10 cellular contexts compared by ENCODE assay signal in genomic region chr19:45883586-45883880, GRCh38. TPM values are rescaled to one million over a fixed set of nuclear protein-coding genes. Genes with fewer than 3 reads are reported as not detected.
DNase-seq lines count a peak whose midpoint lies in the region; ATAC-seq and TF ChIP-seq lines count a peak whose summit lies in the region.
"Had no signal": no experiment of that assay in that cellular context is flagged by ENCODE, and none has a peak within 500 bp of the region (broad histone marks: within the 10 kb centered on the region; RNA-seq: fewer than 3 reads in every experiment).

No MANE protein-coding gene starts in this region.

- no peaks in the 10 kb centered on the region for H3K27me3 ChIP-seq in IMR-90 (ENCODE audit: control insufficient read depth, insufficient read depth, low read length)
- H3K27me3 ChIP-seq in ascending aorta = no peaks in the 10 kb centered on the region
- H3K27me3 ChIP-seq in mucosa of rectum (ENCODE audit: control insufficient read depth in 2 of 2, insufficient read depth in 2 of 2, low read length in 2 of 2) = no peaks in the 10 kb centered on the region

- H3K4ac ChIP-seq in IMR-90 (ENCODE audit: low read depth, low read length) = no peak overlapping the region

- H3K36me3 ChIP-seq in IMR-90 (ENCODE audit: control insufficient read depth, insufficient read depth, low read length) = peaks cover 7% of the 10 kb centered on the region; the same call in 1 of the 2 replicates
- peaks cover 7 to 9% of the 10 kb centered on the region in 2 donors for H3K36me3 ChIP-seq in ascending aorta
- H3K36me3 ChIP-seq in mucosa of rectum (ENCODE audit: control insufficient read depth in 2 of 2, insufficient read depth in 2 of 2, low read length in 2 of 2) = no peaks in the 10 kb centered on the region

- H2AK5ac ChIP-seq in IMR-90 (ENCODE audit: low read depth, low read length) = no peak overlapping the region

- H2BK120ac ChIP-seq in IMR-90 (ENCODE audit: low read depth, low read length) = no peak overlapping the region

- no peak overlapping the region for H4K8ac ChIP-seq in IMR-90 (ENCODE audit: low read depth in 2 of 2, low read length in 2 of 2)

- dilution Hi-C loops in IMR-90 (cut with HindIII; ENCODE audit: low sequenced_read_pairs, unreplicated experiment) = no loop called here

- ATAC-seq in IMR-90 (ENCODE audit: low read depth) (no peak), GM21619 (IDR thresholded peaks at IDR 0.05; ENCODE audit: unreplicated experiment) (no peak), HG02642 (IDR thresholded peaks at IDR 0.05; ENCODE audit: poor library complexity, unreplicated experiment) (no peak)

- H3K14ac ChIP-seq in IMR-90 (replicated peaks; ENCODE audit: low read depth, low read length) = no peak overlapping the region

- in situ Hi-C loops in IMR-90 (cut with MboI; ENCODE audit: low sequenced_read_pairs) = no loop called here

- no peak overlapping the region for H4K5ac ChIP-seq in IMR-90 (ENCODE audit: low read depth, low read length)

- no peak overlapping the region for H3K4me2 ChIP-seq in IMR-90 (ENCODE audit: low read depth, low read length)

- no peak for TF ChIP-seq CTCF in AG04449 (IDR thresholded peaks at IDR 0.05; ENCODE audit: insufficient read depth, low read length, missing control alignments)
- no peak for TF ChIP-seq CTCF in IMR-90 (conservative IDR thresholded peaks at IDR 0.05; ENCODE audit: low read depth, low read length)
- TF ChIP-seq CTCF in ascending aorta (IDR thresholded peaks at IDR 0.05) = peak in 1 of 3 experiments; percentile 13

- POLR2A ChIA-PET in AG04449 (lab: Yijun Ruan, JAX) = no interaction called here
- POLR2A ChIA-PET in IMR-90 (lab: Charles Lee; ENCODE audit: unreplicated experiment) = no interaction called here

- no peak overlapping the region for H2BK5ac ChIP-seq in IMR-90 (ENCODE audit: low read depth, low read length, poor library complexity, severe bottlenecking)

- H4K20me1 ChIP-seq in IMR-90 (ENCODE audit: insufficient read depth, low read length) = peaks cover 15% of the 10 kb centered on the region

- no peak for TF ChIP-seq POLR2A in IMR-90 (IDR thresholded peaks at IDR 0.05; ENCODE audit: low read depth, low read length)

- no peak for DNase-seq in AG04449 (ENCODE audit: low read depth, low spot score)
- no peak for DNase-seq in IMR-90
- DNase-seq in ascending aorta (ENCODE audit: low spot score in 2 of 2) = no peak
- DNase-seq in COLO829 (ENCODE audit: low spot score) = no peak
- no peak for DNase-seq in stimulated activated naive CD4-positive, alpha-beta T cell treated with Interleukin-2 at 50 U/mL for 16 hours (lab: John Stamatoyannopoulos, UW)

- H2BK20ac ChIP-seq in IMR-90 (ENCODE audit: low read depth, low read length) = no peak overlapping the region

- H2AK9ac ChIP-seq in IMR-90 (replicated peaks; ENCODE audit: low read depth, low read length, poor library complexity) = peak overlapping the region; percentile 46

- H3K56ac ChIP-seq in IMR-90 (ENCODE audit: extremely low read depth, insufficient read depth, low read length) = no peak overlapping the region

- 0 out of 2 replicates have a peak overlapping the region, but pooled peaks have one; percentile 29 for H3K9ac ChIP-seq in IMR-90 (ENCODE audit: low read depth, low read length)
- peak overlapping the region in 1 of 2 donors; percentile 28 for H3K9ac ChIP-seq in mucosa of rectum (ENCODE audit: low read depth in 1 of 2, low read length in 2 of 2)
- H3K9ac ChIP-seq: parathyroid adenoma had no signal

- no peak overlapping the region for H3K18ac ChIP-seq in IMR-90 (ENCODE audit: low read depth, low read length)

- no peak overlapping the region for H3K23ac ChIP-seq in IMR-90 (ENCODE audit: low read depth, low read length)

- H3K27ac ChIP-seq in IMR-90 (ENCODE audit: insufficient read depth, low read length) = no peak overlapping the region
- no peak overlapping the region for H3K27ac ChIP-seq in ascending aorta
- peak overlapping the region in 1 of 2 donors; percentile 34 for H3K27ac ChIP-seq in mucosa of rectum (ENCODE audit: low read depth in 2 of 2, low read length in 2 of 2)
- H3K27ac ChIP-seq: parathyroid adenoma had no signal

- CTCF ChIA-PET in AG04449 (lab: Yijun Ruan, JAX) (interaction anchor here (1.2 to 10.0 kb wide), 12 partner anchors 9 to 380 kb away, joined by 3 to 95 read pairs (median 7); partner anchors contain the start of genes FOXA3, MYPOP, RSPH6A and SIX5), IMR-90 (lab: Yijun Ruan, JAX) (no interaction called here)

- TF ChIP-seq RAD21 in IMR-90 (IDR thresholded peaks at IDR 0.05; ENCODE audit: low read length) = no peak

- no TSS peak for BruUV-seq in IMR-90 (replicated peaks; lab: Mats Ljungman, UMichigan)

- no peak overlapping the region for H2BK15ac ChIP-seq in IMR-90 (ENCODE audit: low read depth, low read length)

- intact Hi-C loops in IMR-90 (cut with micrococcal nuclease) (no loop called here), ascending aorta (cut with DNase I) (no loop called here)

- H2AFZ ChIP-seq in IMR-90 (replicated peaks; ENCODE audit: low read length, poor library complexity) = peak overlapping the region; percentile 66
- H2AFZ ChIP-seq: parathyroid adenoma had no signal

- peaks cover 10% of the 10 kb centered on the region for H3K4me1 ChIP-seq in IMR-90 (ENCODE audit: control insufficient read depth, insufficient read depth, low read length)
- H3K4me1 ChIP-seq in ascending aorta = peaks cover 22 to 37% of the 10 kb centered on the region in 2 donors
- peaks cover 43 to 53% of the 10 kb centered on the region in 2 donors for H3K4me1 ChIP-seq in mucosa of rectum (ENCODE audit: control insufficient read depth in 2 of 2, insufficient read depth in 2 of 2, low read length in 2 of 2)

- peaks cover 6% of the 10 kb centered on the region; the same call in 1 of the 2 replicates for H3K9me1 ChIP-seq in IMR-90 (ENCODE audit: insufficient read depth, low read length)

- H3K4me3 ChIP-seq in AG04449 (ENCODE audit: low read depth, low read length) (peak overlapping the region; percentile 29; the same call in 1 of the 2 replicates), IMR-90 (ENCODE audit: insufficient read depth, low read depth, low read length) (no peak overlapping the region), ascending aorta (peak overlapping the region; percentile 40 to 71), mucosa of rectum (ENCODE audit: low read length in 2 of 2) (peak overlapping the region; percentile 45 to 70)

- no peak overlapping the region for H4K91ac ChIP-seq in IMR-90 (ENCODE audit: insufficient read depth, low read depth, low read length)

- WGBS in IMR-90 (ENCODE audit: extremely low coverage in 2 of 2, insufficient read length in 1 of 2), 2 experiments = no CpG with 5 or more reads among the region's 5 CpGs

- H3K9me3 ChIP-seq in IMR-90 (ENCODE audit: control insufficient read depth, insufficient read depth, low read length) = no peaks in the 10 kb centered on the region
- no peaks in the 10 kb centered on the region for H3K9me3 ChIP-seq in ascending aorta
- no peaks in the 10 kb centered on the region for H3K9me3 ChIP-seq in mucosa of rectum (ENCODE audit: control insufficient read depth in 2 of 2, low read length in 2 of 2)

- peaks cover 8 to 30% of the 10 kb centered on the region in 2 experiments for H3K79me1 ChIP-seq in IMR-90 (ENCODE audit: low read depth in 1 of 2, low read length in 2 of 2)

TF ChIP-seq in IMR-90, 13 proteins besides CTCF, POLR2A, EP300 and RAD21:
- TF ChIP-seq CEBPB (IDR thresholded peaks at IDR 0.05; ENCODE audit: low read depth, low read length) (no peak), ELK1 (IDR thresholded peaks at IDR 0.05; ENCODE audit: borderline replicate concordance, low read depth, low read length) (no peak), MXI1 (IDR thresholded peaks at IDR 0.05; ENCODE audit: borderline replicate concordance, low read depth, low read length) (no peak), BHLHE40 (IDR thresholded peaks at IDR 0.05; ENCODE audit: low read depth, low read length) (no peak), CHD1 (IDR thresholded peaks at IDR 0.05; ENCODE audit: low read depth, low read length) (no peak), SMC3 (IDR thresholded peaks at IDR 0.05; ENCODE audit: low read depth, low read length) (no peak), RFX5 (IDR thresholded peaks at IDR 0.05; ENCODE audit: low read depth, low read length) (no peak), MAFK (IDR thresholded peaks at IDR 0.05; ENCODE audit: low read depth, low read length) (no peak)

RNA-seq across cellular contexts. Expression of gene IRF2BP1, which starts 2.4 kb away (rescaled TPM):
- total RNA-seq in IMR-90 (2012; rRNA removed) = 4.5 and 5.0 TPM in 2 replicates
- 8.5 and 11.6 TPM in 2 replicates for polyA plus RNA-seq in IMR-90 (2012; rRNA removed)
- polyA plus RNA-seq in IMR-90 (2012; cell fraction: cytosol; rRNA removed) = 9.6 and 15.7 TPM in 2 replicates
- 3.3 and 9.4 TPM in 2 replicates for polyA plus RNA-seq in IMR-90 (2012; cell fraction: nucleus; rRNA removed; ENCODE audit: low replicate concordance)
- total RNA-seq in ascending aorta = 45.7 TPM

RNA-seq across cellular contexts. Expression of gene MYPOP, which starts 18.9 kb away (rescaled TPM):
- total RNA-seq in IMR-90 (2012; rRNA removed) (0.28 and 0.36 TPM in 2 replicates), ascending aorta (1.6 TPM)
- polyA plus RNA-seq in IMR-90 (2012; rRNA removed) = 2.8 and 3.1 TPM in 2 replicates
- 3.4 and 5.0 TPM in 2 replicates for polyA plus RNA-seq in IMR-90 (2012; cell fraction: cytosol; rRNA removed)
- polyA plus RNA-seq in IMR-90 (2012; cell fraction: nucleus; rRNA removed; ENCODE audit: low replicate concordance) = 8.9 and 14.7 TPM in 2 replicates

RNA-seq across cellular contexts. Expression of gene FOXA3, which starts 19.4 kb away (rescaled TPM):
- total RNA-seq in IMR-90 (2012; rRNA removed) = not detected in 2 replicates
- polyA plus RNA-seq in IMR-90 (2012; rRNA removed) = not detected in 2 replicates
- polyA plus RNA-seq in IMR-90 (2012; cell fraction: cytosol; rRNA removed) = 0.01 TPM in 1 of 2 replicates, not detected in the other
- polyA plus RNA-seq in IMR-90 (2012; cell fraction: nucleus; rRNA removed; ENCODE audit: low replicate concordance) = not detected in 2 replicates
- not detected for total RNA-seq in ascending aorta
- total RNA-seq: cerebellum had no signal

RNA-seq across cellular contexts. Expression of gene SYMPK, which starts 20.6 kb away (rescaled TPM):
- total RNA-seq in IMR-90 (2012; rRNA removed) (33.6 and 35.3 TPM in 2 replicates), ascending aorta (103 TPM)
- polyA plus RNA-seq in IMR-90 (2012; rRNA removed) = 70.0 and 71.5 TPM in 2 replicates
- 32.0 and 52.6 TPM in 2 replicates for polyA plus RNA-seq in IMR-90 (2012; cell fraction: cytosol; rRNA removed)
- polyA plus RNA-seq in IMR-90 (2012; cell fraction: nucleus; rRNA removed; ENCODE audit: low replicate concordance) = 124 and 193 TPM in 2 replicates

RNA-seq across cellular contexts. Expression of gene NANOS2, which starts 31.0 kb away (rescaled TPM):
- not detected in 2 replicates for total RNA-seq in IMR-90 (2012; rRNA removed)
- polyA plus RNA-seq in IMR-90 (2012; rRNA removed) = not detected in 2 replicates
- not detected in 2 replicates for polyA plus RNA-seq in IMR-90 (2012; cell fraction: cytosol; rRNA removed)
- polyA plus RNA-seq in IMR-90 (2012; cell fraction: nucleus; rRNA removed; ENCODE audit: low replicate concordance) = not detected in 2 replicates
- total RNA-seq in ascending aorta = not detected
- total RNA-seq: cerebellum had no signal
